ENCODE assay signal across 12 cellular contexts in genomic region chr13:59360108-59360507, GRCh38.
DNase-seq lines count a peak whose midpoint lies in the region; ATAC-seq, FAIRE-seq and TF ChIP-seq lines count a peak whose summit lies in the region.
"Had no signal": no experiment of that assay in that cellular context is flagged by ENCODE, and none has a peak within 500 bp of the region (broad histone marks: within the 10 kb centered on the region; RNA-seq: fewer than 3 reads in every experiment).

No MANE protein-coding gene starts in this region.

- TF ChIP-seq CTCF in fibroblast of pulmonary artery (IDR thresholded peaks at IDR 0.05; ENCODE audit: low read length, missing control alignments) = no peak

- no peak overlapping the region for H3K4me3 ChIP-seq in fibroblast of pulmonary artery (replicated peaks; ENCODE audit: low read depth, low read length)
- H3K4me3 ChIP-seq: prostate gland had no signal

- DNase-seq in CD1c-positive myeloid dendritic cell (ENCODE audit: extremely low spot score) (peak; percentile 33), fibroblast of pulmonary artery (ENCODE audit: low read depth) (peak; percentile 57), NCI-H1092 treated with DMSO at 0.1 percent for 48 hours (lab: John Stamatoyannopoulos, UW) (no peak), GM19239 (ENCODE audit: insufficient read length, low spot score) (no peak), RPMI8226 (no peak), NCI-H1436 (lab: John Stamatoyannopoulos, UW) (no peak)
- DNase-seq: cerebellar nuclear complex, DMS79 treated with DMSO at 0.1 percent for 48 hours, SHP77 had no signal

- no peak for FAIRE-seq in GM19239 (lab: Jason Lieb, UNC)

- peak; percentile 73 for ATAC-seq in GM18907 (IDR thresholded peaks at IDR 0.05; ENCODE audit: unreplicated experiment)
- peak; percentile 71 for ATAC-seq in HG03565 (IDR thresholded peaks at IDR 0.05; ENCODE audit: unreplicated experiment)

Comparison
In these comparisons a context has a peak if more than half of its experiments do, and no peak if none do; other contexts are left out.
1. DNase-seq: peak in CD1c-positive myeloid dendritic cell (single experiment) and fibroblast of pulmonary artery (single experiment); none in NCI-H1092 treated with DMSO at 0.1 percent for 48 hours (single experiment), GM19239 (single experiment), RPMI8226 (single experiment) and NCI-H1436 (single experiment).